Comparison of ENCODE assay signal across 15 cellular contexts in the genomic region with DNA sequence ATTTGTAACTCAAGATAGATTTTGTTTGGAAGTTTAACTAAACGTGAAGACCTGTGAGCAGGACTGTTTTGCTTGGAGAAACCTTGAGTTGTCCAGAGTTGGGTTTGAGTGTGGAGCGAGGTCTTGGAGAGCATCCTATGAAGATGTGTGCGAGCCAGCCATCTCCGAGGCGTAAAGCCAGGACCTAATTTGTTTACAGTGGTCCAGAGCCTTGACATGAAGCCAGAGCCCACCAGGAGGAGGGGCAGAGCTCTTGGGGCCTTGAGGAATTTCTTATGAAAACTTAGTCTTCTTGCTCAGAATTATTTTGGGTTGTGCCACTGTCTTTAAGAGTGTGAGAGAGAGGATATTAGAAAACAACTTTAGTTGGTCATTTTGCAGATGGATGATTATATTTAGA.
"Had no signal": no experiment of that assay in that cellular context is flagged by ENCODE, and none has a peak within 500 bp of the region (broad histone marks: within the 10 kb centered on the region; RNA-seq: fewer than 3 reads in every experiment).

No MANE protein-coding gene starts in this region.

- H3K9me3 Mint-ChIP-seq: activated naive CD4-positive, alpha-beta T cell treated with anti-CD3 and anti-CD28 coated beads, Interleukin-2, amount 50 U/mL, for 72 hours; dendritic cell treated with granulocyte-macrophage colony-stimulating factor and Interleukin-4, amounts not matched to agents 40 ng/mL and 50 ng/mL, for 4 days; naive B cell had no signal

- H3K4me3 ChIP-seq: heart right ventricle, lung, pancreas, SJSA1, transverse colon had no signal

- H3K4me3 Mint-ChIP-seq: dendritic cell treated with granulocyte-macrophage colony-stimulating factor and Interleukin-4, amounts not matched to agents 40 ng/mL and 50 ng/mL, for 4 days had no signal

- H3K36me3 ChIP-seq: pancreas, transverse colon had no signal

- H3K9me3 ChIP-seq: heart right ventricle, pancreas, SJSA1, transverse colon had no signal

- H3K27ac ChIP-seq: heart right ventricle, pancreas, SJSA1 had no signal

- H3K27me3 ChIP-seq: heart right ventricle, pancreas, SJSA1, transverse colon had no signal

- DNase-seq: activated CD4-positive, alpha-beta T cell treated with anti-CD3 and anti-CD28 coated beads, Interleukin-2, amount 50 U/mL, for 4 hours; activated effector memory CD4-positive, alpha-beta T cell treated with Interleukin-2 at 50 U/mL for 16 hours; activated T-cell treated with anti-CD3 and anti-CD28 coated beads, Interleukin-2, amount 50 U/mL, for 1 hour; effector memory CD4-positive, alpha-beta T cell; heart right ventricle; left colon; naive B cell; pancreas; stimulated activated naive CD4-positive, alpha-beta T cell; transverse colon had no signal

- H3K27ac Mint-ChIP-seq: dendritic cell treated with granulocyte-macrophage colony-stimulating factor and Interleukin-4, amounts not matched to agents 40 ng/mL and 50 ng/mL, for 4 days had no signal

- ATAC-seq: activated CD4-positive, CD25-positive, alpha-beta regulatory T cell treated with anti-CD3 and anti-CD28 coated beads, Interleukin-2, amount 50 U/mL, for 24 hours; activated naive CD4-positive, alpha-beta T cell treated with anti-CD3 and anti-CD28 coated beads, Interleukin-2, amount 50 U/mL, for 72 hours; heart right ventricle; left colon; pancreas had no signal

- H3K27me3 Mint-ChIP-seq: dendritic cell treated with granulocyte-macrophage colony-stimulating factor and Interleukin-4, amounts not matched to agents 40 ng/mL and 50 ng/mL, for 4 days; naive B cell had no signal
